8 cellular contexts compared by ENCODE assay signal in genomic region chr12:56126732-56127239, GRCh38. TPM values are rescaled to one million over a fixed set of nuclear protein-coding genes. Genes with fewer than 3 reads are reported as not detected.
DNase-seq lines count a peak whose midpoint lies in the region; ATAC-seq and TF ChIP-seq lines count a peak whose summit lies in the region.

No MANE protein-coding gene starts in this region.

- TF ChIP-seq POLR2A in esophagus muscularis mucosa (IDR thresholded peaks at IDR 0.05; ENCODE audit: low read depth), result no peak

- H3K27me3 ChIP-seq in esophagus muscularis mucosa (no peaks in the 10 kb centered on the region), skeletal muscle satellite cell (ENCODE audit: control insufficient read depth, insufficient read depth, low read length) (no peaks in the 10 kb centered on the region)

- H3K4me3 ChIP-seq in HFF-Myc (replicated peaks; ENCODE audit: low read depth, low read length) (peak overlapping the region; percentile 40; the same call in 1 of the 2 replicates), SK-N-MC (peak overlapping the region; percentile 78), esophagus muscularis mucosa (peak overlapping the region in 1 of 4 donors; percentile 22), skeletal muscle satellite cell (ENCODE audit: low read length) (peak overlapping the region; percentile 58)

- intact Hi-C loops in esophagus muscularis mucosa (cut with DNase I), result loop anchor here (1.0 to 10.0 kb wide), 4 partner anchors 33 to 508 kb away; partner anchors contain the start of genes BAZ2A, SMARCC2 and SPRYD4

- TF ChIP-seq EP300 in esophagus muscularis mucosa (IDR thresholded peaks at IDR 0.05), result no peak

- H3K4me1 ChIP-seq in esophagus muscularis mucosa (peaks cover 52 to 73% (median 64%) of the 10 kb centered on the region in 4 donors), skeletal muscle satellite cell (ENCODE audit: control insufficient read depth, insufficient read depth, low read length) (peaks cover 29% of the 10 kb centered on the region)

- H3K9ac ChIP-seq in SK-N-MC (ENCODE audit: insufficient read length) (peak overlapping the region; percentile 84), skeletal muscle satellite cell (ENCODE audit: low read depth, low read length) (peak overlapping the region; percentile 66)

- H3K27ac ChIP-seq in SK-N-MC (peak overlapping the region; percentile 92), esophagus muscularis mucosa (replicated peaks in 1 of 4) (peak overlapping the region; percentile 79 to 98 (median 96))

- H3K4me2 ChIP-seq in skeletal muscle satellite cell (ENCODE audit: low read length), result peak overlapping the region; percentile 87

- no peaks in the 10 kb centered on the region for H3K9me3 ChIP-seq in SK-N-MC (ENCODE audit: low read depth, low read length)
- H3K9me3 ChIP-seq in esophagus muscularis mucosa, result no peaks in the 10 kb centered on the region
- no peaks in the 10 kb centered on the region for H3K9me3 ChIP-seq in skeletal muscle satellite cell (replicated peaks; ENCODE audit: low read length)

- DNase-seq in HFF-Myc (ENCODE audit: extremely low read depth, low read depth) (no peak), SK-N-MC (ENCODE audit: low read depth, low spot score) (no peak), esophagus muscularis mucosa (ENCODE audit: extremely low spot score) (no peak), AG08395 (ENCODE audit: low spot score) (no peak), DMS153 (lab: John Stamatoyannopoulos, UW) (no peak)

- 41% methylated on average over 3 of the region's 3 CpGs for WGBS in esophagus muscularis mucosa

- ATAC-seq in GM21723 (IDR thresholded peaks at IDR 0.05; ENCODE audit: unreplicated experiment) (no peak), HG03342 (IDR thresholded peaks at IDR 0.05; ENCODE audit: unreplicated experiment) (no peak)

- no peak for TF ChIP-seq CTCF in HFF-Myc (IDR thresholded peaks at IDR 0.05; ENCODE audit: low read depth, low read length, missing control alignments)
- no peak for TF ChIP-seq CTCF in esophagus muscularis mucosa (IDR thresholded peaks at IDR 0.05)

- H3K36me3 ChIP-seq in SK-N-MC (ENCODE audit: insufficient read depth, low read length) (peaks cover 14% of the 10 kb centered on the region), esophagus muscularis mucosa (peaks cover 5 to 22% (median 21%) of the 10 kb centered on the region in 4 donors), skeletal muscle satellite cell (ENCODE audit: insufficient read depth, low read length) (peaks cover 16% of the 10 kb centered on the region)

RNA-seq across cellular contexts. Expression of gene ESYT1, which starts 1.3 kb away (rescaled TPM):
- total RNA-seq in esophagus muscularis mucosa, result 100 to 1,000 TPM; 151 to 245 (median 214) TPM
- total RNA-seq in skeletal muscle satellite cell (2012; rRNA removed), result 186 and 199 TPM in 2 replicates

RNA-seq across cellular contexts. Expression of gene ZC3H10, which starts 8.7 kb away (rescaled TPM):
- total RNA-seq in esophagus muscularis mucosa, result 1 to 10 TPM; 5.0 to 7.9 (median 6.6) TPM
- 2.8 and 5.6 TPM in 2 replicates for total RNA-seq in skeletal muscle satellite cell (2012; rRNA removed)

RNA-seq across cellular contexts. Expression of gene RPL41, which starts 10.4 kb away (rescaled TPM):
- total RNA-seq in esophagus muscularis mucosa, result 1,000 to 10,000 TPM; 1,962 to 4,166 (median 3,502) TPM
- 2,116 and 2,859 TPM in 2 replicates for total RNA-seq in skeletal muscle satellite cell (2012; rRNA removed)

RNA-seq across cellular contexts. Expression of gene PA2G4, which starts 22.4 kb away (rescaled TPM):
- total RNA-seq in esophagus muscularis mucosa, result 100 to 1,000 TPM in 2 of 4 donors, 10 to 100 TPM in 2; 90.5 to 133 (median 105) TPM
- total RNA-seq in skeletal muscle satellite cell (2012; rRNA removed), result 214 and 220 TPM in 2 replicates

RNA-seq across cellular contexts. Expression of gene MYL6B, which starts 25.6 kb away (rescaled TPM):
- total RNA-seq in esophagus muscularis mucosa, result 10 to 100 TPM; 28.5 to 39.4 (median 33.6) TPM
- total RNA-seq in skeletal muscle satellite cell (2012; rRNA removed), result 49.4 and 104 TPM in 2 replicates
